Comparison of ENCODE assay signal across 8 cellular contexts in the genomic region with DNA sequence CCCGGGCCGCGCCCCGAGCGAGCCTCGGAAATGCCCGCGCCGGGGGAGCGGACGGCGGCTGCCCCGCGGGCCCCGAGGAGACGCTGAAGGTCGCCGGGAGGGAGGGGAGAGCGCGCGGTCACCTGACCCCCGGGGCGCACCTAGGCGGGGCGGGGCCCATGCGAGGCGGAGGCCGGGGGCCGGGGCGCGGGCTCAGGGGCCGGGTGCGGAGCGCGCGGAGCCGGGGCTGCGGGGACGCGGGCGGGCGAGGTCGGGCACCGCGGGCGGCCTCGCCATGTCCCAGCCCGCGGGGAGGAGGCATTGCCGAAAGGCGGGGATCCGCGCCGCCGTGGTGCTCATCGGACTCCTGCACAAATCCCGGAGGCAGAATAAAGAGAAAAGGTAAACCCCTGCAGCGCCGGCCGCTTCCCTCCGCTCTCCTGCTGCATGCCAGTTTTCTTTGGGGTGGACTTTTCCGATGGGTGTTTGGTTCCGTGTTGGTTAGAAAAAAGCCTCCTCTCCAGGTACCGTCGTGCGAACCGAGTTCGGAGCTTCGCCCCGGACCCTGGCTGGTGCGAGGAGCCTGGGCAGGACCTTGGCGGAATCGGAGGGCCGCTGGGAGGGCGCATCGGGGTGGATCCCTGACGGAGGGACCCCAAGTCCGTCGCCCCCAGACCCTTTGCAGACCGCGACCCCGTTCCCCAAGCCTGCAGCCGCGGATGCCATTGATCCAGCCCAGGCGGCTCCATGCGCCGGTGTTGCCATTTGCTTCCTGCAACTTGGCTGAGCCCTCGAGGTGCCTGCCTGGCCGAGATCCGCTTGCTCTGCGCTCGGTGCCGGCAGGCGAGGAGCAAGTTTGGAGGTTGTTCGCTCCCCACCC. TPM values are rescaled to one million over a fixed set of nuclear protein-coding genes. Genes with fewer than 3 reads are reported as not detected.
A peak's percentile ranks its signal among the peaks of the same experiment; 100 is the strongest.
DNase-seq lines count a peak whose midpoint lies in the region; TF ChIP-seq lines count a peak whose summit lies in the region.

No MANE protein-coding gene starts in this region.

- H3K27ac ChIP-seq in Peyer's patch (peak overlapping the region in 2 of 4 donors; percentile 72 to 77), coronary artery (peak overlapping the region in 1 of 2 donors; percentile 87), mesodermal cell (ENCODE audit: low read depth, low read length, severe bottlenecking) (no peak overlapping the region), urinary bladder (ENCODE audit: low read depth) (no peak overlapping the region)

- H3K4me3 ChIP-seq in Peyer's patch: peak overlapping the region; percentile 44 to 76 (median 62)
- H3K4me3 ChIP-seq in coronary artery: peak overlapping the region; percentile 88
- peak overlapping the region; percentile 53 for H3K4me3 ChIP-seq in mesodermal cell (ENCODE audit: extremely low read depth, insufficient read depth, low read length, poor library complexity, severe bottlenecking)
- peak overlapping the region; percentile 54 for H3K4me3 ChIP-seq in urinary bladder (ENCODE audit: low read depth, low read length)

- DNase-seq in DMS 273 (lab: John Stamatoyannopoulos, UW; ENCODE audit: unreplicated experiment) (peak; percentile 62), DMS 273 treated with DMSO at 0.1 percent for 48 hours (lab: John Stamatoyannopoulos, UW) (no peak), Peyer's patch (peak in 2 of 3 donors; percentile 58 to 64), coronary artery (ENCODE audit: low spot score) (no peak), SIG-M5 (lab: John Stamatoyannopoulos, UW) (no peak), NCI-H774 (lab: John Stamatoyannopoulos, UW) (no peak)

- no peak for TF ChIP-seq CTCF in Peyer's patch (IDR thresholded peaks at IDR 0.05)
- no peak for TF ChIP-seq CTCF in coronary artery (IDR thresholded peaks at IDR 0.05)

- H3K4me1 ChIP-seq in Peyer's patch (peaks cover 0 to 28% (median 7%) of the 10 kb centered on the region in 4 donors), mesodermal cell (ENCODE audit: control insufficient read depth, insufficient read depth, low read length, poor library complexity, severe bottlenecking) (peaks cover 11% of the 10 kb centered on the region), urinary bladder (ENCODE audit: insufficient read depth) (peaks cover 2% of the 10 kb centered on the region)

- H3K36me3 ChIP-seq in Peyer's patch (no peaks in the 10 kb centered on the region), mesodermal cell (ENCODE audit: control insufficient read depth, insufficient read depth, low read length) (no peaks in the 10 kb centered on the region), urinary bladder (ENCODE audit: insufficient read depth) (no peaks in the 10 kb centered on the region)

- H3K9me3 ChIP-seq in Peyer's patch: no peaks in the 10 kb centered on the region
- no peaks in the 10 kb centered on the region for H3K9me3 ChIP-seq in mesodermal cell (ENCODE audit: control insufficient read depth, low read length)

- H3K27me3 ChIP-seq in Peyer's patch: no peaks in the 10 kb centered on the region

- peak in 1 of 2 donors; percentile 18 for TF ChIP-seq POLR2A in Peyer's patch (IDR thresholded peaks at IDR 0.05)

- WGBS in mesodermal cell (ENCODE audit: insufficient coverage in 2 of 2), 2 experiments: 1% methylated on average over 76 to 89 of the region's 95 CpGs
- 1% methylated on average over 95 of the region's 95 CpGs for WGBS in urinary bladder

RNA-seq across cellular contexts. Expression of a gene that starts 57.7 kb away (rescaled TPM):
- 10 to 100 TPM; 30.6 to 60.2 (median 41.9) TPM for total RNA-seq in Peyer's patch
- polyA plus RNA-seq in mesodermal cell (2013, experiment 1 of 2): 3.9 TPM
- polyA plus RNA-seq in mesodermal cell (2013, experiment 2 of 2): 2.7 TPM
- 3.9 TPM for total RNA-seq in urinary bladder
- 3.7 TPM for polyA plus RNA-seq in urinary bladder

Comparison
In these comparisons a context has a peak if more than half of its experiments do, and no peak if none do; other contexts are left out.
1. DNase-seq: peak in DMS 273 (single experiment) and Peyer's patch (2 of 3); none in DMS 273 treated with DMSO at 0.1 percent for 48 hours (single experiment), coronary artery (single experiment), SIG-M5 (single experiment) and NCI-H774 (single experiment).
2. Peak in every context shown above with its lines, with median percentiles within 50 percentile points of each other: H3K4me3 ChIP-seq.